ENCODE assay signal across 7 cellular contexts in genomic region chr4:188740172-188740571, GRCh38.
DNase-seq lines count a peak whose midpoint lies in the region; ATAC-seq, FAIRE-seq and TF ChIP-seq lines count a peak whose summit lies in the region.
"Not testable (repeated sequence)": the region's sequence is repeated elsewhere in the genome, so short reads cannot be mapped to it uniquely, and the experiment has no call there.

No MANE protein-coding gene starts in this region.

- in situ Hi-C loops in GM12878 (cut with MboI); HepG2 (cut with HindIII; ENCODE audit: extremely low pct_ligation_motif_present, low pct_unique_long_range_greater_than_20kb): not testable (repeated sequence)

- 33% methylated on average over 1 of the region's 1 CpG for WGBS in GM12878 (ENCODE audit: insufficient coverage, insufficient replicate concordance, low lambda C conversion rate, missing lambda C conversion rate)
- no CpG with 5 or more reads among the region's 1 CpG for WGBS in HepG2 (ENCODE audit: low lambda C conversion rate)

- not testable (repeated sequence) for H3K9me3 ChIP-seq in GM12878 (replicated peaks; ENCODE audit: control insufficient read depth, insufficient read depth, low read length); endothelial cell of umbilical vein (replicated peaks; ENCODE audit: control insufficient read depth, insufficient read depth, low read length); HepG2 (ENCODE audit: low read length)

- RAD21 ChIA-PET in GM12878 (lab: Charles Lee; ENCODE audit: unreplicated experiment): not testable (repeated sequence)

- H3K9ac ChIP-seq in GM12878 (ENCODE audit: control insufficient read depth, insufficient read depth, low read length); endothelial cell of umbilical vein (replicated peaks; ENCODE audit: extremely low read depth, insufficient read depth, low read length); HepG2 (ENCODE audit: insufficient read depth, low read depth, low read length): not testable (repeated sequence)

- H3K4me1 ChIP-seq in GM12878 (ENCODE audit: control insufficient read depth, insufficient read depth, low read length); endothelial cell of umbilical vein (ENCODE audit: control insufficient read depth, extremely low read depth, insufficient read depth, low read length); foreskin keratinocyte; HepG2 (ENCODE audit: insufficient read depth, low read length): not testable (repeated sequence)

- H3K79me2 ChIP-seq in GM12878 (ENCODE audit: control insufficient read depth, insufficient read depth, low read length); endothelial cell of umbilical vein (ENCODE audit: control insufficient read depth, insufficient read depth, low read length); HepG2 (ENCODE audit: insufficient read depth, low read length): not testable (repeated sequence)

- intact Hi-C loops in GM12878 (cut with micrococcal nuclease; ENCODE audit: unreplicated experiment); endothelial cell of umbilical vein (cut with micrococcal nuclease); HepG2 (cut with micrococcal nuclease; ENCODE audit: unreplicated experiment): not testable (repeated sequence)

- dilution Hi-C loops in endothelial cell of umbilical vein (cut with MboI; ENCODE audit: extremely low pct_ligation_motif_present, low sequenced_read_pairs): not testable (repeated sequence)

- H3K27me3 ChIP-seq in GM12878 (replicated peaks in 1 of 2; ENCODE audit: control insufficient read depth in 2 of 2, insufficient read depth in 2 of 2, low read length in 1 of 2); endothelial cell of umbilical vein (ENCODE audit: control insufficient read depth in 2 of 2, insufficient read depth in 2 of 2, low read length in 2 of 2); foreskin keratinocyte; HepG2 (ENCODE audit: control insufficient read depth in 1 of 2, insufficient read depth in 2 of 2, low read length in 2 of 2): not testable (repeated sequence)

- ATAC-seq in HG02870 (IDR thresholded peaks at IDR 0.05; ENCODE audit: unreplicated experiment) (peak; percentile 49), GM12878 (peak; percentile 77), foreskin keratinocyte (peak; percentile 18), HepG2 (peak; percentile 33; the same call in 2 of the 3 replicates)

- H3K9me1 ChIP-seq in endothelial cell of umbilical vein (replicated peaks; ENCODE audit: control insufficient read depth, extremely low read depth, insufficient read depth, low read length): not testable (repeated sequence)

- SMC1A ChIA-PET in GM12878 (lab: Charles Lee; ENCODE audit: uncharacterized antibody, unreplicated experiment): not testable (repeated sequence)

- TF ChIP-seq POLR2A in GM12891 (IDR thresholded peaks at IDR 0.05; ENCODE audit: low read depth, low read length); GM12878 (IDR thresholded peaks at IDR 0.05; ENCODE audit: low read depth, low read length); endothelial cell of umbilical vein (IDR thresholded peaks at IDR 0.05; ENCODE audit: low read depth, low read length); HepG2 (IDR thresholded peaks at IDR 0.05; ENCODE audit: insufficient read depth in 1 of 2, low read depth in 2 of 2, low read length in 2 of 2): not testable (repeated sequence)

- not testable (repeated sequence) for H2AFZ ChIP-seq in GM12878 (ENCODE audit: control insufficient read depth, low read depth, low read length); endothelial cell of umbilical vein (ENCODE audit: low read depth, low read length); HepG2 (ENCODE audit: low read length)

- DNase-seq in GM12891 (ENCODE audit: insufficient read length, low spot score); GM19239 (ENCODE audit: insufficient read length, low spot score); GM12878 (ENCODE audit: low read depth, low spot score); endothelial cell of umbilical vein (ENCODE audit: low read depth, low spot score); foreskin keratinocyte; HepG2 (ENCODE audit: low spot score): not testable (repeated sequence)

- H3K4me3 ChIP-seq in GM12878; endothelial cell of umbilical vein (replicated peaks in 1 of 3; ENCODE audit: insufficient read depth in 1 of 3, low read depth in 1 of 3, low read length in 3 of 3); HepG2 (replicated peaks in 1 of 3; ENCODE audit: insufficient read depth in 1 of 3, low read depth in 2 of 3, low read length in 3 of 3): not testable (repeated sequence)

- BruUV-seq in GM12878 (replicated peaks; lab: Mats Ljungman, UMichigan); endothelial cell of umbilical vein (replicated peaks; lab: Mats Ljungman, UMichigan): not testable (repeated sequence)
- TSS peak; percentile 92 for BruUV-seq in HepG2 (replicated peaks; lab: Mats Ljungman, UMichigan)

- not testable (repeated sequence) for H3K4me2 ChIP-seq in GM12878 (ENCODE audit: control insufficient read depth, insufficient read depth); endothelial cell of umbilical vein (ENCODE audit: insufficient read depth, low read length); HepG2 (ENCODE audit: low read depth, low read length)

- FAIRE-seq in GM12891 (lab: Jason Lieb, UNC) (peak; percentile 20), GM19239 (lab: Jason Lieb, UNC) (peak; percentile 73), GM12878 (lab: Jason Lieb, UNC) (peak; percentile 99), endothelial cell of umbilical vein (lab: Jason Lieb, UNC) (peak; percentile 53), HepG2 (lab: Jason Lieb, UNC) (peak; percentile 70)

- H4K20me1 ChIP-seq in GM12878 (ENCODE audit: control insufficient read depth, insufficient read depth); endothelial cell of umbilical vein (replicated peaks; ENCODE audit: control insufficient read depth, extremely low read depth, insufficient read depth, low read length); HepG2 (ENCODE audit: insufficient read depth, low read length): not testable (repeated sequence)

- not testable (repeated sequence) for TF ChIP-seq RAD21 in GM12878 (IDR thresholded peaks at IDR 0.05; ENCODE audit: insufficient read depth, low read depth, low read length); HepG2 (CRISPR knock-in tag; IDR thresholded peaks at IDR 0.05)

- not testable (repeated sequence) for TF ChIP-seq CTCF in GM12878 (IDR thresholded peaks at IDR 0.05 in 2 of 3, conservative IDR thresholded peaks at IDR 0.05 in 1 of 3; ENCODE audit: control insufficient read depth in 2 of 3, extremely low read depth in 1 of 3, insufficient read depth in 1 of 3, low read depth in 3 of 3, low read length in 3 of 3); endothelial cell of umbilical vein (IDR thresholded peaks at IDR 0.05; ENCODE audit: extremely low read depth in 1 of 2, insufficient read depth in 1 of 2, low read depth in 1 of 2, low read length in 2 of 2); foreskin keratinocyte (conservative IDR thresholded peaks at IDR 0.05); HepG2 (CRISPR knock-in tag; IDR thresholded peaks at IDR 0.05)

- CTCF ChIA-PET in GM12878 (lab: Yijun Ruan, JAX); endothelial cell of umbilical vein (lab: Charles Lee); HepG2 (lab: Yijun Ruan, JAX; ENCODE audit: low intra/inter-chr PET ratio, low total read pairs): not testable (repeated sequence)

- TF ChIP-seq EP300 in GM12878 (IDR thresholded peaks at IDR 0.05; ENCODE audit: borderline replicate concordance in 1 of 2, control insufficient read depth in 1 of 2, low read depth in 2 of 2, low read length in 2 of 2); HepG2 (IDR thresholded peaks at IDR 0.05; ENCODE audit: low read depth in 2 of 2, low read length in 2 of 2); HepG2 (CRISPR knock-in tag; IDR thresholded peaks at IDR 0.05; ENCODE audit: borderline replicate concordance): not testable (repeated sequence)

- not testable (repeated sequence) for H3K36me3 ChIP-seq in GM12878 (ENCODE audit: control insufficient read depth in 2 of 2, insufficient read depth in 2 of 2, low read length in 1 of 2); endothelial cell of umbilical vein (ENCODE audit: control insufficient read depth in 2 of 2, extremely low read depth in 1 of 2, insufficient read depth in 2 of 2, low read length in 2 of 2); HepG2 (replicated peaks in 1 of 2; ENCODE audit: control insufficient read depth in 1 of 2, insufficient read depth in 2 of 2, low read length in 2 of 2)

- POLR2A ChIA-PET in GM12878 (lab: Charles Lee); endothelial cell of umbilical vein (lab: Charles Lee); HepG2 (lab: Yijun Ruan, JAX): not testable (repeated sequence)

- H3K27ac ChIP-seq in GM12878 (ENCODE audit: control insufficient read depth, insufficient read depth); endothelial cell of umbilical vein (ENCODE audit: insufficient read depth, low read depth, low read length); foreskin keratinocyte; HepG2 (ENCODE audit: extremely low read length, insufficient read depth, low read length): not testable (repeated sequence)

Comparison
In these comparisons a context has a peak if more than half of its experiments do, and no peak if none do; other contexts are left out.
1. ATAC-seq: peak in every context shown above with its lines; median percentile 77 in GM12878; 49 in HG02870; 33 in HepG2; 18 in foreskin keratinocyte.